Comparison of ENCODE assay signal across 8 cellular contexts in the genomic region with DNA sequence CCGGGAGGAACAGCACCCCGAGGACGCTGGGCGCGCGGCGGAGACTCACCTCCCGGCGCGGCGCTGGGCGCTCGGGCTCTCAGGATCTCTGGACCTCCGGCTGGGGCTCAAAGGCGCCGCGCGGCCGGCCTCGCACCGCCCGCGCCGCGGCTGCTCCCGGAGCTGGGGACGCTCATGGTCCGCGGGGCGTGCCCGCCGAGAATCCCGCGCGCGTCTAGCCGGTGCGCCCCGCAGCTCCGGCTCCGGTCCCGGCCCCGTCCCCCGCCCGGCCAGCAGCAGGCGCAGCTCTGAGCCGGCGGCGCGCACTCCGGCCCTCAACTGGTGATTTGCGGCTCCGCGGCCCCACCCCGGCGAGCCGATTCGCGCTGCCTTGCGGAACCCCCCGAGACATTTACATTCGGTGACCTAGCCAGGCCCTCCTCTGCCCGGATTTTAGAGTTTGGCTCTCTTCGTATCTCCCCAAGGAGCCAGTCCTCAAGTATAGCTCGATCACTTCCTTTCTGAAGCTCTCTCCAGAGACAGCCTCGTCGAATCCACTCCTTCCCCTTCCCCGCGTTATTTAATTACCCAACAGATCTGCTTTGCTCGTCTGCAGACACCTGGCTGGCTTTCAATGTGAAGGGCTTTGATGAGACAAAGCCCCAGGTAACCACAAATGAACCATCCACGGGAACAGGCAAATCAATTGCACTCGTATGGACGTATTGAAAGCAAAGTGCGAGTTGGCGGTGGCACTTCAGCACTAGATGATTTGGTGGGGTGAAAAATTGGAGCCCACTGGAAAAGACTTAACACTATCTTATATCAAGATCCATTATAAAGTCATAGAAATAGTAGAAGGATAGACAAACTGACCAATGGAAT. TPM values are rescaled to one million over a fixed set of nuclear protein-coding genes. Genes with fewer than 3 reads are reported as not detected.
DNase-seq lines count a peak whose midpoint lies in the region; ATAC-seq and TF ChIP-seq lines count a peak whose summit lies in the region.

BCAR3 (minus strand) TSS at position 289 of the 864 bp plus-strand sequence. CDS start 6,907 bp downstream, outside the sequence.

- H3K27ac ChIP-seq in CD8-positive, alpha-beta T cell (ENCODE audit: low read depth, low read length) = no peak within 1 kb of the TSS
- H3K27ac ChIP-seq in angular gyrus (ENCODE audit: low read depth, low read length) = peak within 1 kb of the TSS; percentile 39

- no peak for TF ChIP-seq CTCF in CD8-positive, alpha-beta T cell (IDR thresholded peaks at IDR 0.05)

- H3K4me3 ChIP-seq in CD8-positive, alpha-beta T cell (ENCODE audit: low read depth, low read length) = peak within 1 kb of the TSS; percentile 19

- CTCF ChIA-PET in CD8-positive, alpha-beta T cell (lab: Charles Lee) = no interaction called here

- no peak for ATAC-seq in CD8-positive, alpha-beta T cell
- ATAC-seq in GM18870 (IDR thresholded peaks at IDR 0.05; ENCODE audit: unreplicated experiment) = peak; percentile 40
- ATAC-seq in HG03045 (IDR thresholded peaks at IDR 0.05; ENCODE audit: unreplicated experiment) = peak; percentile 80
- peak; percentile 85 for ATAC-seq in left ventricle myocardium superior
- no peak for ATAC-seq in HG03196 (IDR thresholded peaks at IDR 0.05; ENCODE audit: unreplicated experiment)

- no peaks in the 10 kb centered on the region for H3K36me3 Mint-ChIP-seq in CD8-positive, alpha-beta T cell

- peaks cover 52% of the 10 kb centered on the region for H3K27me3 Mint-ChIP-seq in CD8-positive, alpha-beta T cell (ENCODE audit: low read depth)

- no peaks in the 10 kb centered on the region for H3K4me1 ChIP-seq in CD8-positive, alpha-beta T cell (ENCODE audit: insufficient read depth, low read length)

- POLR2A ChIA-PET in CD8-positive, alpha-beta T cell (lab: Charles Lee) = no interaction called here

- intact Hi-C loops in CD8-positive, alpha-beta T cell (cut with DNase I, micrococcal nuclease) = no loop called here
- intact Hi-C loops in left ventricle myocardium superior (cut with micrococcal nuclease) (no loop called here), posterior vena cava (cut with DNase I) (loop anchor here in 1 of 2 donors (2.0 kb wide), 1 partner anchor 21 kb away; no protein-coding TSS in a partner anchor)

- H3K36me3 ChIP-seq in CD8-positive, alpha-beta T cell (ENCODE audit: insufficient read depth, low read length) = no peaks in the 10 kb centered on the region

- H3K9me3 Mint-ChIP-seq in CD8-positive, alpha-beta T cell = no peaks in the 10 kb centered on the region

- peaks cover 7% of the 10 kb centered on the region for H3K27me3 ChIP-seq in CD8-positive, alpha-beta T cell (ENCODE audit: insufficient read depth, low read length)

- H3K4me3 Mint-ChIP-seq in CD8-positive, alpha-beta T cell = peak within 1 kb of the TSS; percentile 71

- DNase-seq in CD8-positive, alpha-beta T cell = peak in 2 of 7 experiments; percentile 8 to 17
- DNase-seq in NCI-H446 treated with DMSO at 0.1 percent for 48 hours (lab: John Stamatoyannopoulos, UW) (peak; percentile 36), left ventricle myocardium superior (peak; percentile 89), posterior vena cava (ENCODE audit: low spot score) (peak; percentile 90)

- H3K9me3 ChIP-seq in CD8-positive, alpha-beta T cell (ENCODE audit: low read length) = no peaks in the 10 kb centered on the region

- H3K27ac Mint-ChIP-seq in CD8-positive, alpha-beta T cell = no peak within 1 kb of the TSS

- peaks cover 10% of the 10 kb centered on the region for H3K4me1 Mint-ChIP-seq in CD8-positive, alpha-beta T cell (ENCODE audit: low read depth)

RNA-seq across cellular contexts. Expression of gene BCAR3, which starts in this region (rescaled TPM):
- total RNA-seq in CD8-positive, alpha-beta T cell = under 1 TPM; 0.54 to 0.81 TPM
- total RNA-seq in left ventricle myocardium superior (15.2 TPM), posterior vena cava (10 to 100 TPM; 10.4 to 17.5 TPM)

Comparison
In these comparisons a context has a peak if more than half of its experiments do, and no peak if none do; other contexts are left out.
1. ATAC-seq: peak in GM18870 (single experiment), HG03045 (single experiment) and left ventricle myocardium superior (single experiment); none in CD8-positive, alpha-beta T cell (single experiment) and HG03196 (single experiment).